In the genomic region with DNA sequence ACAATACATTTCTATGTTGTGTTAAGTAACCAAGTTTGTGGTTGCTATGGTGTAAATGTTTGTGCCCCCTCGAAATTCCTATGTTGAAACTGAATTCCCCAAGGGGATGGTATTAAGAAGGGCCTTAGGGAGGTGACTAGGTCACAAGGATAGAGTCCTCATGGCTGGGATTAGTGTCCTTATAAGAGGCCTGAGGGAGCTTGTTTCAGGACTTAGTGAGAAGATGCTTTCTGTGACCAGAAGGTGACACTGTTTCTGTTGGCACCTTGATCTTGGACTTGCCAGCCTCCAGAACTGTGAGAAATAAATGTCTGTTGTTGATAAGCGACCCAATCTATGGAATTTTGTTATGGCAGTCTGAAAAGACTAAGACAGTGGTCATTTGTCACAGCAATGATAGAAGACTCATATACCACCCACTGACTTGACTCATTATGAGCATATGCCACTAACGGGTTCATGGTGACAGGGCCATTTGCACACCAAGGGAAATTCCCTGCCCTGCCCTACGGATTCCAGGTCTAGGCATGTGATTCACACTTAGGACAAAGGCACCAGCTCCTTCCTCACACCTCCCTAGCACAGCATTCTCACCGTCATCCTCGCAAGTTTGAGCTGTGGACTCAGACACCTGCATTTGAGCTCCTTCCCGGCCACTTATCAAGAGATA, we compare ENCODE assay signal across 6 cellular contexts.
DNase-seq lines count a peak whose midpoint lies in the region; ATAC-seq, FAIRE-seq and TF ChIP-seq lines count a peak whose summit lies in the region.
"Not testable (repeated sequence)": the region's sequence is repeated elsewhere in the genome, so short reads cannot be mapped to it uniquely, and the experiment has no call there.

No MANE protein-coding gene starts in this region.

- H4K20me1 ChIP-seq in HCT116 (ENCODE audit: insufficient read depth): not testable (repeated sequence)

- not testable (repeated sequence) for H3K27ac ChIP-seq in HCT116 (ENCODE audit: low read depth, low read length)

- peak; percentile 65 for ATAC-seq in HCT116
- peak; percentile 62 to 70 for ATAC-seq in activated T-cell treated with anti-CD3 and anti-CD28 coated beads, Interleukin-2, amount 50 U/mL, for 4 hours
- peak; percentile 71 to 95 for ATAC-seq in activated naive CD4-positive, alpha-beta T cell treated with anti-CD3 and anti-CD28 coated beads, Interleukin-2, amount 50 U/mL, for 72 hours
- ATAC-seq in stimulated activated effector memory CD8-positive, alpha-beta T cell treated with anti-CD3 and anti-CD28 coated beads, Interleukin-12 subunit alpha, Interleukin-12 subunit beta, amount 100 ng/mL, for 72 hours: peak; percentile 81

- not testable (repeated sequence) for H3K9me2 ChIP-seq in HCT116 (ENCODE audit: insufficient read depth)

- H3K36me3 Mint-ChIP-seq in activated T-cell treated with anti-CD3 and anti-CD28 coated beads, Interleukin-2, amount 50 U/mL, for 4 hours (ENCODE audit: insufficient read depth); activated naive CD4-positive, alpha-beta T cell treated with anti-CD3 and anti-CD28 coated beads, Interleukin-2, amount 50 U/mL, for 72 hours; stimulated activated effector memory CD8-positive, alpha-beta T cell treated with anti-CD3 and anti-CD28 coated beads, Interleukin-12 subunit alpha, Interleukin-12 subunit beta, amount 100 ng/mL, for 72 hours: not testable (repeated sequence)

- not testable (repeated sequence) for TF ChIP-seq POLR2A in HCT116 (IDR thresholded peaks at IDR 0.05; ENCODE audit: borderline replicate concordance, extremely low read depth, insufficient read depth, insufficient read length)

- not testable (repeated sequence) for H3K4me1 ChIP-seq in HCT116 (ENCODE audit: control insufficient read depth in 1 of 2, insufficient read depth in 2 of 2, low read length in 2 of 2)

- DNase-seq in HCT116 (ENCODE audit: low read depth, low spot score); RCC 7860 (ENCODE audit: low spot score); activated T-cell treated with anti-CD3 and anti-CD28 coated beads, Interleukin-2, amount 50 U/mL, for 4 hours; activated naive CD4-positive, alpha-beta T cell treated with anti-CD3 and anti-CD28 coated beads, Interleukin-2, amount 50 U/mL, for 72 hours (ENCODE audit: low spot score in 2 of 2); bronchial epithelial cell (ENCODE audit: low read depth); stimulated activated effector memory CD8-positive, alpha-beta T cell treated with anti-CD3 and anti-CD28 coated beads, Interleukin-12 subunit alpha, Interleukin-12 subunit beta, amount 100 ng/mL, for 72 hours (ENCODE audit: low spot score in 2 of 2): not testable (repeated sequence)

- not testable (repeated sequence) for TF ChIP-seq CTCF in HCT116 (IDR thresholded peaks at IDR 0.05 in 2 of 3, conservative IDR thresholded peaks at IDR 0.05 in 1 of 3; ENCODE audit: borderline replicate concordance in 1 of 3, insufficient read depth in 1 of 3, low read depth in 2 of 3, low read length in 2 of 3); bronchial epithelial cell (IDR thresholded peaks at IDR 0.05; ENCODE audit: insufficient read depth, low read length, severe bottlenecking)

- not testable (repeated sequence) for BruUV-seq in HCT116 (replicated peaks; lab: Mats Ljungman, UMichigan)

- POLR2A ChIA-PET in HCT116 (lab: Charles Lee): not testable (repeated sequence)

- H3K79me2 ChIP-seq in HCT116 (ENCODE audit: insufficient read depth, low read length): not testable (repeated sequence)

- FAIRE-seq in RCC 7860 (lab: Jason Lieb, UNC): peak; percentile 76
- FAIRE-seq in bronchial epithelial cell (lab: Jason Lieb, UNC): peak; percentile 55

- RAD21 ChIA-PET in HCT116 (lab: Charles Lee; ENCODE audit: low non-redundant PET in 1 of 2, low total read pairs in 2 of 2, uncharacterized antibody in 2 of 2, unreplicated experiment in 2 of 2): not testable (repeated sequence)

- CTCF ChIA-PET in HCT116 (lab: Charles Lee): not testable (repeated sequence)

- not testable (repeated sequence) for H3K4me3 Mint-ChIP-seq in activated T-cell treated with anti-CD3 and anti-CD28 coated beads, Interleukin-2, amount 50 U/mL, for 4 hours; stimulated activated effector memory CD8-positive, alpha-beta T cell treated with anti-CD3 and anti-CD28 coated beads, Interleukin-12 subunit alpha, Interleukin-12 subunit beta, amount 100 ng/mL, for 72 hours

- not testable (repeated sequence) for H3K4me1 Mint-ChIP-seq in activated T-cell treated with anti-CD3 and anti-CD28 coated beads, Interleukin-2, amount 50 U/mL, for 4 hours (ENCODE audit: low read depth); stimulated activated effector memory CD8-positive, alpha-beta T cell treated with anti-CD3 and anti-CD28 coated beads, Interleukin-12 subunit alpha, Interleukin-12 subunit beta, amount 100 ng/mL, for 72 hours

- H3K27ac Mint-ChIP-seq in activated naive CD4-positive, alpha-beta T cell treated with anti-CD3 and anti-CD28 coated beads, Interleukin-2, amount 50 U/mL, for 72 hours; stimulated activated effector memory CD8-positive, alpha-beta T cell treated with anti-CD3 and anti-CD28 coated beads, Interleukin-12 subunit alpha, Interleukin-12 subunit beta, amount 100 ng/mL, for 72 hours: not testable (repeated sequence)

- H3K4me2 ChIP-seq in HCT116 (ENCODE audit: low read length): not testable (repeated sequence)

- H2AFZ ChIP-seq in HCT116 (ENCODE audit: low read depth, low read length, poor library complexity, severe bottlenecking): not testable (repeated sequence)

- not testable (repeated sequence) for H3K27me3 ChIP-seq in HCT116 (ENCODE audit: insufficient read depth, low read length); bronchial epithelial cell (ENCODE audit: control insufficient read depth, insufficient read depth, low read length)

- H3K36me3 ChIP-seq in HCT116 (ENCODE audit: control insufficient read depth in 1 of 2, insufficient read depth in 2 of 2, low read length in 2 of 2); bronchial epithelial cell (ENCODE audit: control insufficient read depth, insufficient read depth, low read length): not testable (repeated sequence)

- not testable (repeated sequence) for TF ChIP-seq RAD21 in HCT116 (IDR thresholded peaks at IDR 0.05; ENCODE audit: low read depth)

- H3K9me3 ChIP-seq in HCT116 (ENCODE audit: control insufficient read depth in 1 of 2, insufficient read depth in 1 of 2, low read depth in 1 of 2, low read length in 2 of 2): not testable (repeated sequence)

- intact Hi-C loops in HCT116 (cut with micrococcal nuclease): not testable (repeated sequence)

- not testable (repeated sequence) for H3K27me3 Mint-ChIP-seq in activated T-cell treated with anti-CD3 and anti-CD28 coated beads, Interleukin-2, amount 50 U/mL, for 4 hours (ENCODE audit: low read depth)

- H3K4me3 ChIP-seq in HCT116 (replicated peaks in 1 of 2; ENCODE audit: low read depth in 1 of 2, low read length in 2 of 2); bronchial epithelial cell (ENCODE audit: low read depth, low read length): not testable (repeated sequence)

- H3K9ac ChIP-seq in HCT116 (ENCODE audit: low read length): not testable (repeated sequence)

- H3K9me3 Mint-ChIP-seq in activated T-cell treated with anti-CD3 and anti-CD28 coated beads, Interleukin-2, amount 50 U/mL, for 4 hours; activated naive CD4-positive, alpha-beta T cell treated with anti-CD3 and anti-CD28 coated beads, Interleukin-2, amount 50 U/mL, for 72 hours; stimulated activated effector memory CD8-positive, alpha-beta T cell treated with anti-CD3 and anti-CD28 coated beads, Interleukin-12 subunit alpha, Interleukin-12 subunit beta, amount 100 ng/mL, for 72 hours: not testable (repeated sequence)
